Comparison of ENCODE assay signal across 33 cellular contexts in genomic region chr21:43187715-43188114, GRCh38. TPM values are rescaled to one million over a fixed set of nuclear protein-coding genes. Genes with fewer than 3 reads are reported as not detected.
DNase-seq lines count a peak whose midpoint lies in the region; ATAC-seq, FAIRE-seq and TF ChIP-seq lines count a peak whose summit lies in the region.
"Had no signal": no experiment of that assay in that cellular context is flagged by ENCODE, and none has a peak within 500 bp of the region (broad histone marks: within the 10 kb centered on the region; RNA-seq: fewer than 3 reads in every experiment).

No MANE protein-coding gene starts in this region.

- CTCF ChIA-PET in K562 (lab: Yijun Ruan, JAX; ENCODE audit: low intra/inter-chr PET ratio) = no interaction called here

- DNase-seq in K562 (ENCODE audit: extremely low read depth in 1 of 4, low spot score in 3 of 4) (no peak), mesenteric fat pad (ENCODE audit: low spot score) (peak; percentile 35), type B pancreatic cell (ENCODE audit: extremely low spot score, unreplicated experiment) (peak; percentile 16), cortex of kidney (lab: John Stamatoyannopoulos, UW) (no peak), germinal center (ENCODE audit: low spot score) (no peak)
- DNase-seq: activated CD4-positive, CD25-positive, alpha-beta regulatory T cell treated with anti-CD3 and anti-CD28 coated beads, Interleukin-2, amount 50 U/mL, for 72 hours; activated T-cell treated with anti-CD3 and anti-CD28 coated beads, Interleukin-2, amount 50 U/mL, for 72 hours; CD4-positive, alpha-beta memory T cell; central memory CD4-positive, alpha-beta T cell; GM23248; Kasumi-1; kidney glomerular epithelial cell; mammary epithelial cell; MV-4-11; NCI-H146; NCI-H510A treated with DMSO at 0.1 percent for 48 hours; NK-92 treated with Interleukin-12 subunit alpha and Interleukin-12 subunit beta, amount 100 ng/mL, for 24 hours; PC-9; SIG-M5; stimulated activated CD4-positive, alpha-beta T cell treated with anti-CD3 and anti-CD28 coated beads, Interleukin-2, amount 100 ng/mL, for 48 hours; stimulated activated naive B cell treated with anti-CD40 and anti-IgM and Interleukin-4, amounts not matched to agents 10 μg/mL and 1 μg/mL and 100 μg/mL, for 72 hours had no signal

- H3K4me2 ChIP-seq in K562 (ENCODE audit: insufficient read depth, low read length) = no peak overlapping the region
- H3K4me2 ChIP-seq: PC-9 had no signal

- TF ChIP-seq POLR2A in K562 (conservative IDR thresholded peaks at IDR 0.05) = no peak

- H3K4me3 Mint-ChIP-seq in IgD-negative memory B cell (peak overlapping the region in 1 of 4 donors; percentile 1), type B pancreatic cell (no peak overlapping the region)
- H3K4me3 Mint-ChIP-seq: activated CD4-positive, alpha-beta memory T cell treated with anti-CD3 and anti-CD28 coated beads, Interleukin-2, amount 10 ng/mL, durations not matched to agents 7 days and 5 days; activated naive CD4-positive, alpha-beta T cell treated with anti-CD3 and anti-CD28 coated beads, Interleukin-2, amount 50 U/mL, for 24 hours; activated T-cell treated with anti-CD3 and anti-CD28 coated beads, Interleukin-2, amount 50 U/mL, for 72 hours; CD4-positive, alpha-beta memory T cell; stimulated activated naive B cell treated with anti-CD40 and anti-IgM and Interleukin-4, amounts not matched to agents 10 μg/mL and 1 μg/mL and 100 μg/mL, for 72 hours had no signal

- H3K9me1 ChIP-seq in K562 (ENCODE audit: control insufficient read depth, insufficient read depth, low read length) = no peaks in the 10 kb centered on the region

- H3K4me3 ChIP-seq in K562 = no peak overlapping the region
- H3K4me3 ChIP-seq: ascending aorta, GM23248, PC-9, suprapubic skin had no signal

- in situ Hi-C loops in K562 (cut with MboI) = no loop called here

- H3K4me1 Mint-ChIP-seq in IgD-negative memory B cell = peaks cover 11 to 17% (median 17%) of the 10 kb centered on the region in 3 donors
- H3K4me1 Mint-ChIP-seq in type B pancreatic cell (ENCODE audit: unreplicated experiment) = no peaks in the 10 kb centered on the region
- H3K4me1 Mint-ChIP-seq: activated CD4-positive, alpha-beta memory T cell treated with anti-CD3 and anti-CD28 coated beads, Interleukin-2, amount 10 ng/mL, durations not matched to agents 7 days and 5 days had no signal

- no peak overlapping the region; the same call in 2 of the 3 replicates for H3K27ac ChIP-seq in K562 (ENCODE audit: extremely low read depth, low read depth, low read length)
- H3K27ac ChIP-seq: ascending aorta, GM23248, PC-9, suprapubic skin had no signal

- BruUV-seq in K562 (replicated peaks; lab: Mats Ljungman, UMichigan) = no TSS peak

- H3K36me3 ChIP-seq in K562 (ENCODE audit: control insufficient read depth, insufficient read depth, low read length) = no peaks in the 10 kb centered on the region
- H3K36me3 ChIP-seq: ascending aorta, suprapubic skin had no signal

- peaks cover 7 to 36% of the 10 kb centered on the region in 2 experiments; a peak in 4 of 5 replicates for H3K27me3 ChIP-seq in K562 (ENCODE audit: control insufficient read depth in 2 of 2, insufficient read depth in 2 of 2, low read length in 2 of 2)
- H3K27me3 ChIP-seq: ascending aorta, suprapubic skin had no signal

- TF ChIP-seq CTCF in K562 (IDR thresholded peaks at IDR 0.05 in 2 of 3, conservative IDR thresholded peaks at IDR 0.05 in 1 of 3; ENCODE audit: insufficient read depth in 2 of 3, low read depth in 1 of 3, low read length in 3 of 3) = no peak
- TF ChIP-seq CTCF in type B pancreatic cell (conservative IDR thresholded peaks at IDR 0.05) = no peak

- H3K27ac Mint-ChIP-seq in IgD-negative memory B cell = peak overlapping the region in 2 of 3 donors; percentile 31 to 88
- H3K27ac Mint-ChIP-seq in type B pancreatic cell = no peak overlapping the region
- H3K27ac Mint-ChIP-seq: activated CD4-positive, alpha-beta memory T cell treated with anti-CD3 and anti-CD28 coated beads, Interleukin-2, amount 10 ng/mL, durations not matched to agents 7 days and 5 days; activated naive CD4-positive, alpha-beta T cell treated with anti-CD3 and anti-CD28 coated beads, Interleukin-2, amount 50 U/mL, for 24 hours; activated T-cell treated with anti-CD3 and anti-CD28 coated beads, Interleukin-2, amount 50 U/mL, for 72 hours; stimulated activated naive B cell treated with anti-CD40 and anti-IgM and Interleukin-4, amounts not matched to agents 10 μg/mL and 1 μg/mL and 100 μg/mL, for 72 hours had no signal

- no peaks in the 10 kb centered on the region for H3K79me2 ChIP-seq in K562 (ENCODE audit: control insufficient read depth, insufficient read depth, low read length)

- no peaks in the 10 kb centered on the region for H3K4me1 ChIP-seq in K562 (replicated peaks in 1 of 2; ENCODE audit: control insufficient read depth in 2 of 2, insufficient read depth in 2 of 2, low read length in 2 of 2)
- H3K4me1 ChIP-seq: ascending aorta had no signal

- no peak for TF ChIP-seq EP300 in K562 (IDR thresholded peaks at IDR 0.05; ENCODE audit: low read length)

- H3K27me3 Mint-ChIP-seq in IgD-negative memory B cell (peaks cover 5% of the 10 kb centered on the region), type B pancreatic cell (peaks cover 16% of the 10 kb centered on the region)
- H3K27me3 Mint-ChIP-seq: activated naive CD4-positive, alpha-beta T cell treated with anti-CD3 and anti-CD28 coated beads, Interleukin-2, amount 50 U/mL, for 24 hours had no signal

- H3K36me3 Mint-ChIP-seq in IgD-negative memory B cell (no peaks in the 10 kb centered on the region), type B pancreatic cell (no peaks in the 10 kb centered on the region)
- H3K36me3 Mint-ChIP-seq: activated naive CD4-positive, alpha-beta T cell treated with anti-CD3 and anti-CD28 coated beads, Interleukin-2, amount 50 U/mL, for 24 hours had no signal

- H3K9ac ChIP-seq in K562 (ENCODE audit: insufficient read depth in 1 of 2, low read depth in 2 of 2, low read length in 2 of 2) = no peak overlapping the region
- H3K9ac ChIP-seq: GM23248 had no signal

- POLR2A ChIA-PET in K562 (lab: Yijun Ruan, JAX) = interaction anchor here (0.6 kb wide), 1 partner anchor 419 kb away, joined by 3 read pairs; no protein-coding TSS in a partner anchor

- intact Hi-C loops in K562 (cut with micrococcal nuclease) = no loop called here

- H4K20me1 ChIP-seq in K562 (replicated peaks; ENCODE audit: control insufficient read depth, insufficient read depth, low read length) = no peaks in the 10 kb centered on the region

- H3K9me3 ChIP-seq in K562 (replicated peaks; ENCODE audit: control insufficient read depth, insufficient read depth, low read depth, low read length) = no peaks in the 10 kb centered on the region; the same call in 1 of the 2 replicates
- H3K9me3 ChIP-seq: ascending aorta, suprapubic skin had no signal

- TF ChIP-seq RAD21 in K562 (CRISPR knock-in tag; conservative IDR thresholded peaks at IDR 0.05 in 1 of 2, IDR thresholded peaks at IDR 0.05 in 1 of 2) = no peak

- H2AFZ ChIP-seq in K562 (ENCODE audit: low read depth, low read length) = no peak overlapping the region
- H2AFZ ChIP-seq: GM23248, PC-9 had no signal

- FAIRE-seq in K562 (lab: Jason Lieb, UNC) = no peak
- FAIRE-seq: endothelial cell of umbilical vein had no signal

- ATAC-seq in K562 (no peak), HG03460 (IDR thresholded peaks at IDR 0.05; ENCODE audit: unreplicated experiment) (no peak)
- ATAC-seq: activated T-cell treated with anti-CD3 and anti-CD28 coated beads, Interleukin-2, amount 50 U/mL, for 72 hours; stimulated activated naive B cell treated with anti-CD40 and anti-IgM and Interleukin-4, amounts not matched to agents 10 μg/mL and 1 μg/mL and 100 μg/mL, for 72 hours had no signal

- H3K9me3 Mint-ChIP-seq in IgD-negative memory B cell = peaks cover 0 to 2% (median 0%) of the 10 kb centered on the region in 3 donors
- no peaks in the 10 kb centered on the region for H3K9me3 Mint-ChIP-seq in type B pancreatic cell
- H3K9me3 Mint-ChIP-seq: activated CD4-positive, alpha-beta memory T cell treated with anti-CD3 and anti-CD28 coated beads, Interleukin-2, amount 10 ng/mL, durations not matched to agents 7 days and 5 days; activated naive CD4-positive, alpha-beta T cell treated with anti-CD3 and anti-CD28 coated beads, Interleukin-2, amount 50 U/mL, for 24 hours; activated T-cell treated with anti-CD3 and anti-CD28 coated beads, Interleukin-2, amount 50 U/mL, for 72 hours; CD4-positive, alpha-beta memory T cell; stimulated activated naive B cell treated with anti-CD40 and anti-IgM and Interleukin-4, amounts not matched to agents 10 μg/mL and 1 μg/mL and 100 μg/mL, for 72 hours had no signal

- 0% methylated on average over 4 of the region's 4 CpGs for WGBS in K562 (ENCODE audit: insufficient coverage, low coverage, missing lambda C conversion rate)

TF ChIP-seq in K562, 482 proteins besides CTCF, POLR2A, EP300 and RAD21:
- no peak for TF ChIP-seq ZNF431 (CRISPR knock-in tag; IDR thresholded peaks at IDR 0.05)
- peak in 1 of 2 experiments; percentile 47; a peak in 1 of 4 replicates for TF ChIP-seq KDM1A (IDR thresholded peaks at IDR 0.05)
- TF ChIP-seq ZNF41 (CRISPR knock-in tag; conservative IDR thresholded peaks at IDR 0.05) = no peak
- TF ChIP-seq MAX (CRISPR knock-in tag; IDR thresholded peaks at IDR 0.05) = 0 out of 2 replicates have a peak, but pooled peaks have one; percentile 22

RNA-seq across cellular contexts. Expression of gene CRYAA, which starts 18.9 kb away (rescaled TPM):
- polyA plus RNA-seq in IgD-negative memory B cell (not detected), K562 (2011; rRNA removed) (not detected in 2 replicates), K562 (2014; fragmentation: Illumina TruSeq; extraction: Trizol) (not detected in 2 replicates), K562 (2014; fragmentation: Nextera tagmentation; extraction: Ambion mirVana) (not detected), K562 (2014; rRNA removed) (not detected in 2 replicates)
- total RNA-seq in K562 (2011; cell fraction: chromatin; rRNA removed; ENCODE audit: low replicate concordance) = not detected in 2 replicates
- total RNA-seq in K562 (2011; cell fraction: nucleolus; rRNA removed) = not detected in 2 replicates
- not detected in 2 replicates for total RNA-seq in K562 (2011; cell fraction: nucleoplasm; rRNA removed)
- total RNA-seq in K562 (2014; rRNA removed) (not detected in 2 replicates), K562 (2014; rRNA removed; fragmentation: Illumina TruSeq; extraction: Trizol) (not detected in 2 replicates), K562 (2015; rRNA removed; fragmentation: Illumina TruSeq; extraction: Trizol) (not detected in 2 replicates), K562 (2021) (not detected in 2 replicates), mesenteric fat pad (not detected), type B pancreatic cell (ENCODE audit: low replicate concordance) (not detected in 2 replicates)
- not detected in 2 replicates for polyA plus RNA-seq in K562 (2011; cell fraction: cytosol; rRNA removed)
- polyA plus RNA-seq in K562 (2011; cell fraction: nucleus; rRNA removed) = not detected in 2 replicates
- polyA plus RNA-seq in K562 (2012) = not detected in 2 replicates
- not detected in 2 replicates for polyA minus RNA-seq in K562 (2011; rRNA and poly(A)+ RNA removed)
- polyA minus RNA-seq in K562 (2011; cell fraction: cytosol; rRNA and poly(A)+ RNA removed) = not detected in 2 replicates
- not detected in 2 replicates for polyA minus RNA-seq in K562 (2011; cell fraction: nucleus; rRNA and poly(A)+ RNA removed)
- total RNA-seq: activated CD4-positive, alpha-beta memory T cell treated with anti-CD3 and anti-CD28 coated beads, Interleukin-2, amount 10 ng/mL, durations not matched to agents 7 days and 5 days; activated T-cell treated with anti-CD3 and anti-CD28 coated beads, Interleukin-2, amount 50 U/mL, for 72 hours; ascending aorta; CD4-positive, alpha-beta memory T cell; dermis microvascular lymphatic vessel endothelial cell; endothelial cell of umbilical vein; GM23248; HT1080; mammary epithelial cell; myocyte; osteocyte; PC-9; renal cortical epithelial cell; suprapubic skin had no signal
- polyA plus RNA-seq: CD4-positive, alpha-beta memory T cell; endothelial cell of umbilical vein; GM23248; mammary epithelial cell had no signal

Comparison
In these comparisons a context has a peak if more than half of its experiments do, and no peak if none do; other contexts are left out.
1. DNase-seq: peak in mesenteric fat pad (single experiment) and type B pancreatic cell (single experiment); none in K562 (0 of 4), cortex of kidney (single experiment) and germinal center (single experiment).